11 cellular contexts compared by ENCODE assay signal in the genomic region with DNA sequence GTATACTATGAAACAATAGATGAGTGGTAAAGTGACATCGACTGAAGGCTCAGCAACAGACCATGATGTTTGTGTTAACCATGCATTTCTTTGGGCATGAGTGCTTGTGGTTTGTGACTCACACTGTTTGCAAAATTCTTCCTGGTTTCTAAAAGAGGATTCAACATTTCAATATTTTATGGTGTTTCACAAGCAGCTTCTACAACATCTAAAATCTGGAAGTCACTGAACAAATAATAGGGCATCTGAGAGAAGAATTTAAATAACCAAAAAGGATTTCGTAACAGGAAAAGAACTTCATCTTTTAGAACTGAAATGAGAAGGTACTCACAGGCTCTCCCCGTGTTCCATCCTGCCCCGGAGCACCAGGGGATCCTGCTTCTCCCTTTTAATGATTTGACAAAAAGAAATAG.
A peak's percentile ranks its signal among the peaks of the same experiment; 100 is the strongest.
DNase-seq lines count a peak whose midpoint lies in the region; ATAC-seq, FAIRE-seq and TF ChIP-seq lines count a peak whose summit lies in the region.
"Had no signal": no experiment of that assay in that cellular context is flagged by ENCODE, and none has a peak within 500 bp of the region (broad histone marks: within the 10 kb centered on the region; RNA-seq: fewer than 3 reads in every experiment).

No MANE protein-coding gene starts in this region.

- H4K20me1 ChIP-seq in fibroblast of lung (ENCODE audit: control insufficient read depth, extremely low read depth, insufficient read depth, low read length): no peaks in the 10 kb centered on the region
- H4K20me1 ChIP-seq: BLaER1 had no signal

- intact Hi-C loops in Right ventricle myocardium superior (cut with DNase I): no loop called here
- intact Hi-C loops in right cardiac atrium (cut with DNase I): no loop called here

- no peaks in the 10 kb centered on the region for H3K36me3 ChIP-seq in fibroblast of lung (ENCODE audit: control insufficient read depth, insufficient read depth, low read length)
- H3K36me3 ChIP-seq: BLaER1 had no signal

- H3K4me1 ChIP-seq in right cardiac atrium (ENCODE audit: control insufficient read depth, insufficient read depth, low read length): no peaks in the 10 kb centered on the region
- no peaks in the 10 kb centered on the region for H3K4me1 ChIP-seq in fibroblast of lung (ENCODE audit: control insufficient read depth, extremely low read depth, insufficient read depth, low read length)
- H3K4me1 ChIP-seq: BLaER1 had no signal

- peak; percentile 55 for FAIRE-seq in urothelium cell line (lab: Jason Lieb, UNC)

- WGBS in right cardiac atrium: 76% methylated on average over 4 of the region's 4 CpGs

- H3K9ac ChIP-seq in fibroblast of lung (ENCODE audit: insufficient read depth, low read length): no peak overlapping the region
- H3K9ac ChIP-seq: BLaER1 had no signal

- H2AFZ ChIP-seq in fibroblast of lung (ENCODE audit: low read length): no peak overlapping the region

- H3K4me2 ChIP-seq in fibroblast of lung (ENCODE audit: extremely low read depth, insufficient read depth, low read length): peak overlapping the region; percentile 9
- H3K4me2 ChIP-seq: BLaER1 had no signal

- ATAC-seq in Right ventricle myocardium superior (ENCODE audit: poor library complexity) (no peak), right cardiac atrium (no peak), GM19452 (IDR thresholded peaks at IDR 0.05; ENCODE audit: unreplicated experiment) (no peak)
- ATAC-seq: activated T-helper 17 cell treated with anti-CD3 and anti-CD28 coated beads, Interleukin-2, amount 50 U/mL, for 72 hours; T-cell had no signal

- H3K27ac ChIP-seq in right cardiac atrium (ENCODE audit: low read length) (no peak overlapping the region), RWPE1 (no peak overlapping the region), fibroblast of lung (ENCODE audit: insufficient read depth, low read length) (no peak overlapping the region)
- H3K27ac ChIP-seq: BLaER1 had no signal

- TF ChIP-seq CTCF in RWPE1 (conservative IDR thresholded peaks at IDR 0.05; ENCODE audit: low read depth) (no peak), fibroblast of lung (conservative IDR thresholded peaks at IDR 0.05 in 1 of 2, IDR thresholded peaks at IDR 0.05 in 1 of 2; ENCODE audit: low read depth in 1 of 2, low read length in 2 of 2) (no peak)

- H3K4me3 ChIP-seq in right cardiac atrium (ENCODE audit: low read length) (no peak overlapping the region), fibroblast of lung (replicated peaks in 1 of 4; ENCODE audit: control extremely low read depth in 1 of 4, insufficient read depth in 1 of 4, low read depth in 3 of 4, low read length in 4 of 4) (no peak overlapping the region)
- H3K4me3 ChIP-seq: BLaER1 had no signal

- peak; percentile 22 for DNase-seq in Right ventricle myocardium superior
- DNase-seq in right cardiac atrium: no peak
- DNase-seq in RWPE1 (ENCODE audit: low spot score): peak; percentile 62
- peak; percentile 96 to 98 for DNase-seq in fibroblast of lung (ENCODE audit: low read depth in 2 of 2)
- peak; percentile 73 for DNase-seq in urothelium cell line (ENCODE audit: low spot score)
- no peak for DNase-seq in GM19240 (ENCODE audit: insufficient read length, low spot score)
- DNase-seq in D341Med (ENCODE audit: low spot score): no peak
- DNase-seq: T-cell had no signal

- no peaks in the 10 kb centered on the region for H3K79me2 ChIP-seq in fibroblast of lung (ENCODE audit: control insufficient read depth, insufficient read depth, low read length)

- no peaks in the 10 kb centered on the region for H3K9me3 ChIP-seq in right cardiac atrium (ENCODE audit: control insufficient read depth, low read length)
- H3K9me3 ChIP-seq in fibroblast of lung (ENCODE audit: control insufficient read depth, insufficient read depth, low read depth, low read length): no peaks in the 10 kb centered on the region
- H3K9me3 ChIP-seq: BLaER1 had no signal

- POLR2A ChIA-PET in RWPE1 (lab: Yijun Ruan, JAX; ENCODE audit: low non-redundant PET): no interaction called here

- CTCF ChIA-PET in RWPE1 (lab: Yijun Ruan, JAX): no interaction called here

- H3K27me3 ChIP-seq in right cardiac atrium (ENCODE audit: control insufficient read depth, insufficient read depth) (no peaks in the 10 kb centered on the region), fibroblast of lung (ENCODE audit: control insufficient read depth, insufficient read depth, low read length) (no peaks in the 10 kb centered on the region)
- H3K27me3 ChIP-seq: BLaER1 had no signal

Comparison
In these comparisons a context has a peak if more than half of its experiments do, and no peak if none do; other contexts are left out.
1. DNase-seq: peak in Right ventricle myocardium superior (single experiment), RWPE1 (single experiment), fibroblast of lung (2 of 2) and urothelium cell line (single experiment); none in right cardiac atrium (0 of 3), GM19240 (single experiment) and D341Med (single experiment).